Comparison of ENCODE assay signal across 30 cellular contexts in the genomic region with DNA sequence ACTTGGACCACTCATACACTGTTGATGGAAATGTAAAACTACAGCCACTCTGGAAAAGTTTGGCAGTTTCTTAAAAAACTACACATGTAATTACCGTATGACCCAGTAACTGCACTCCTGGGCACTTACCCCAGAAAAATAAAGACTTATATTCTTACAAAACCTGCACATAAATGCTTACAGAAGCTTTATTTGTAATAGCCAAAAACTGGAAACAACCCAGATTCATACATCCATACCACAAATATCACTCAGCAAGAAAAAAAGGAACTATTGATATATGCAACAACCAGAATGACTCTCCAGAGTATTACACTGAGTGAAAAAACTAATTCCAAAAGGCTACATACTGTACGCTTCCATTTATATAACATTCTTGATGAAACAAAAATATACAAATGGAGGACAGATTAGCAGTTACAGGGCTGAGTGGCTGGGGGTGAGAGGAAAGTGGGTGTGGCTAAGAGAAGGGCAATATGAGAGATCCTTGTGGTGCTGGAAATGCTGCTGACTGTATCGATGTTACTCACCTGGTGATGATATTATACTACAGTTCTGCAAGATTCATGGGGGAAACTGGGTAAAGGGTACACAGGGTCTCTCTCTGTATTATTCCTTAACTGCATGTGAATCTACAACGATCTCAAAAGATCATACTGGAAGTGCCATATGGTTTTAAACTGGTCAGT.
DNase-seq lines count a peak whose midpoint lies in the region; ATAC-seq, FAIRE-seq and TF ChIP-seq lines count a peak whose summit lies in the region.
"Had no signal": no experiment of that assay in that cellular context is flagged by ENCODE, and none has a peak within 500 bp of the region (broad histone marks: within the 10 kb centered on the region; RNA-seq: fewer than 3 reads in every experiment).

No MANE protein-coding gene starts in this region.

- H2AFZ ChIP-seq in fibroblast of lung (ENCODE audit: low read length) = no peak overlapping the region
- H2AFZ ChIP-seq: parathyroid adenoma had no signal

- H3K27ac ChIP-seq in CD4-positive, CD25-positive, alpha-beta regulatory T cell (ENCODE audit: insufficient read depth, low read length, poor library complexity, severe bottlenecking) = no peak overlapping the region
- no peak overlapping the region for H3K27ac ChIP-seq in fibroblast of lung (ENCODE audit: insufficient read depth, low read length)
- H3K27ac ChIP-seq: breast epithelium, coronary artery, esophagus squamous epithelium, parathyroid adenoma, right atrium auricular region, SJCRH30, stomach, transverse colon had no signal

- H3K27me3 Mint-ChIP-seq in CD4-positive, CD25-positive, alpha-beta regulatory T cell = no peaks in the 10 kb centered on the region
- H3K27me3 Mint-ChIP-seq: CD4-positive, alpha-beta memory T cell; T-cell had no signal

- peak overlapping the region in 2 of 3 donors; percentile 15 to 45 for H3K27ac Mint-ChIP-seq in CD4-positive, CD25-positive, alpha-beta regulatory T cell
- H3K27ac Mint-ChIP-seq: CD4-positive, alpha-beta memory T cell; nephron had no signal

- DNase-seq in AG04449 (ENCODE audit: low read depth, low spot score) (peak; percentile 71), NCI-H82 treated with DMSO at 0.1 percent for 48 hours (lab: John Stamatoyannopoulos, UW; ENCODE audit: unreplicated experiment) (peak; percentile 41), fibroblast of lung (ENCODE audit: low read depth in 2 of 2) (peak; percentile 16 to 87), GM12891 (ENCODE audit: insufficient read length, low spot score) (no peak), GM10248 (ENCODE audit: extremely low spot score) (no peak), OCI-M1 (lab: John Stamatoyannopoulos, UW) (no peak)
- no peak for DNase-seq in CD4-positive, CD25-positive, alpha-beta regulatory T cell
- DNase-seq: activated CD4-positive, CD25-positive, alpha-beta regulatory T cell treated with anti-CD3 and anti-CD28 coated beads, Interleukin-2, amount 50 U/mL, for 72 hours; activated CD8-positive, alpha-beta memory T cell treated with anti-CD3 and anti-CD28 coated beads for 24 hours; activated T-cell treated with anti-CD3 and anti-CD28 coated beads, Interleukin-2, amount 50 U/mL, for 1 hour; CD4-positive, alpha-beta memory T cell; esophagus squamous epithelium; GDM1; H7; Kasumi-1; kidney; mucosa of descending colon; NCI-H2081 treated with DMSO at 0.1 percent for 48 hours; NCI-H510A; SJCRH30; stimulated activated CD4-positive, alpha-beta T cell treated with anti-CD3 and anti-CD28 coated beads, Interleukin-12 subunit alpha, Interleukin-12 subunit beta, amount 100 ng/mL, for 4 hours; stomach; T-cell; transverse colon had no signal

- no peak overlapping the region for H3K9ac ChIP-seq in fibroblast of lung (ENCODE audit: insufficient read depth, low read length)
- H3K9ac ChIP-seq: parathyroid adenoma had no signal

- CTCF ChIA-PET in AG04449 (lab: Yijun Ruan, JAX) (interaction anchor here (0.6 to 1.4 kb wide), 4 partner anchors 11 to 241 kb away, joined by 3 to 4 read pairs (median 4); partner anchors contain the start of gene B3GALNT2), GM10248 (lab: Yijun Ruan, JAX) (interaction anchor here (1.6 kb wide), 1 partner anchor 32 kb away, joined by 3 read pairs; no protein-coding TSS in a partner anchor)

- TF ChIP-seq CTCF in AG04449 (IDR thresholded peaks at IDR 0.05; ENCODE audit: insufficient read depth, low read length, missing control alignments) (no peak), fibroblast of lung (conservative IDR thresholded peaks at IDR 0.05 in 1 of 2, IDR thresholded peaks at IDR 0.05 in 1 of 2; ENCODE audit: low read depth in 1 of 2, low read length in 2 of 2) (no peak), GM10248 (IDR thresholded peaks at IDR 0.05; ENCODE audit: control extremely low read depth, extremely low read depth, low read depth, missing control alignments) (no peak)

- H3K4me3 Mint-ChIP-seq in CD4-positive, CD25-positive, alpha-beta regulatory T cell = no peak overlapping the region
- H3K4me3 Mint-ChIP-seq: CD4-positive, alpha-beta memory T cell; nephron; T-cell had no signal

- H3K4me1 Mint-ChIP-seq in CD4-positive, CD25-positive, alpha-beta regulatory T cell = peaks cover 0 to 2% (median 0%) of the 10 kb centered on the region in 4 donors
- H3K4me1 Mint-ChIP-seq: nephron, T-cell had no signal

- no peak overlapping the region for H3K4me2 ChIP-seq in fibroblast of lung (ENCODE audit: extremely low read depth, insufficient read depth, low read length)

- no peak for TF ChIP-seq POLR2A in GM12891 (IDR thresholded peaks at IDR 0.05; ENCODE audit: low read depth, low read length)

- H3K4me3 ChIP-seq in AG04449 (ENCODE audit: low read depth, low read length) (no peak overlapping the region), fibroblast of lung (replicated peaks in 1 of 4; ENCODE audit: control extremely low read depth in 1 of 4, insufficient read depth in 1 of 4, low read depth in 3 of 4, low read length in 4 of 4) (no peak overlapping the region)
- no peak overlapping the region for H3K4me3 ChIP-seq in CD4-positive, CD25-positive, alpha-beta regulatory T cell (ENCODE audit: low read depth, low read length)
- H3K4me3 ChIP-seq: breast epithelium, coronary artery, esophagus squamous epithelium, mucosa of descending colon, right atrium auricular region, SJCRH30, stomach, transverse colon had no signal

- peaks cover 35% of the 10 kb centered on the region for H3K36me3 Mint-ChIP-seq in CD4-positive, CD25-positive, alpha-beta regulatory T cell

- peaks cover 39% of the 10 kb centered on the region for H3K36me3 ChIP-seq in CD4-positive, CD25-positive, alpha-beta regulatory T cell (ENCODE audit: control insufficient read depth, insufficient read depth, low read length)
- H3K36me3 ChIP-seq in fibroblast of lung (ENCODE audit: control insufficient read depth, insufficient read depth, low read length) = no peaks in the 10 kb centered on the region
- H3K36me3 ChIP-seq: SJCRH30 had no signal

- H4K20me1 ChIP-seq in fibroblast of lung (ENCODE audit: control insufficient read depth, extremely low read depth, insufficient read depth, low read length) = no peaks in the 10 kb centered on the region

- FAIRE-seq in GM12891 (lab: Jason Lieb, UNC) = no peak

- no peak for ATAC-seq in CD4-positive, CD25-positive, alpha-beta regulatory T cell (ENCODE audit: low read depth in 2 of 2)
- no peak for ATAC-seq in GM21423 (IDR thresholded peaks at IDR 0.05; ENCODE audit: unreplicated experiment)
- ATAC-seq: mucosa of descending colon, T-cell had no signal

- H3K79me2 ChIP-seq in fibroblast of lung (ENCODE audit: control insufficient read depth, insufficient read depth, low read length) = no peaks in the 10 kb centered on the region
- H3K79me2 ChIP-seq: parathyroid adenoma had no signal

- no peaks in the 10 kb centered on the region for H3K9me3 Mint-ChIP-seq in CD4-positive, CD25-positive, alpha-beta regulatory T cell
- H3K9me3 Mint-ChIP-seq: CD4-positive, alpha-beta memory T cell; nephron; T-cell had no signal

- H3K4me1 ChIP-seq in CD4-positive, CD25-positive, alpha-beta regulatory T cell (ENCODE audit: control insufficient read depth, insufficient read depth, low read length, poor library complexity, severe bottlenecking) = no peaks in the 10 kb centered on the region
- peaks cover 7% of the 10 kb centered on the region for H3K4me1 ChIP-seq in fibroblast of lung (ENCODE audit: control insufficient read depth, extremely low read depth, insufficient read depth, low read length)
- H3K4me1 ChIP-seq: breast epithelium, esophagus squamous epithelium, parathyroid adenoma, right atrium auricular region, SJCRH30, stomach, transverse colon had no signal

- POLR2A ChIA-PET in AG04449 (lab: Yijun Ruan, JAX) (no interaction called here), GM10248 (lab: Yijun Ruan, JAX) (no interaction called here)

- H3K27me3 ChIP-seq in CD4-positive, CD25-positive, alpha-beta regulatory T cell (ENCODE audit: control insufficient read depth, insufficient read depth, low read length) = no peaks in the 10 kb centered on the region
- no peaks in the 10 kb centered on the region for H3K27me3 ChIP-seq in fibroblast of lung (ENCODE audit: control insufficient read depth, insufficient read depth, low read length)
- H3K27me3 ChIP-seq: breast epithelium, esophagus squamous epithelium, right atrium auricular region, SJCRH30, stomach, transverse colon had no signal

- H3K9me3 ChIP-seq in CD4-positive, CD25-positive, alpha-beta regulatory T cell (ENCODE audit: control insufficient read depth in 2 of 2, low read length in 2 of 2) = no peaks in the 10 kb centered on the region
- H3K9me3 ChIP-seq in fibroblast of lung (ENCODE audit: control insufficient read depth, insufficient read depth, low read depth, low read length) = no peaks in the 10 kb centered on the region
- H3K9me3 ChIP-seq: breast epithelium, esophagus squamous epithelium, mucosa of descending colon, right atrium auricular region, SJCRH30, stomach, transverse colon had no signal

TF ChIP-seq in GM12891, 5 proteins besides CTCF, POLR2A, EP300 and RAD21:
- no peak for TF ChIP-seq SPI1 (IDR thresholded peaks at IDR 0.05; ENCODE audit: low read depth, low read length)
- TF ChIP-seq TAF1 (IDR thresholded peaks at IDR 0.05; ENCODE audit: low read depth, low read length) = no peak
- TF ChIP-seq POU2F2 (IDR thresholded peaks at IDR 0.05; ENCODE audit: low read depth, low read length) = no peak

Comparison
In these comparisons a context has a peak if more than half of its experiments do, and no peak if none do; other contexts are left out.
1. DNase-seq: peak in AG04449 (single experiment), NCI-H82 treated with DMSO at 0.1 percent for 48 hours (single experiment) and fibroblast of lung (2 of 2); none in CD4-positive, CD25-positive, alpha-beta regulatory T cell (0 of 3), GM12891 (single experiment), GM10248 (single experiment) and OCI-M1 (single experiment).